9 cellular contexts compared by ENCODE assay signal in the genomic region with DNA sequence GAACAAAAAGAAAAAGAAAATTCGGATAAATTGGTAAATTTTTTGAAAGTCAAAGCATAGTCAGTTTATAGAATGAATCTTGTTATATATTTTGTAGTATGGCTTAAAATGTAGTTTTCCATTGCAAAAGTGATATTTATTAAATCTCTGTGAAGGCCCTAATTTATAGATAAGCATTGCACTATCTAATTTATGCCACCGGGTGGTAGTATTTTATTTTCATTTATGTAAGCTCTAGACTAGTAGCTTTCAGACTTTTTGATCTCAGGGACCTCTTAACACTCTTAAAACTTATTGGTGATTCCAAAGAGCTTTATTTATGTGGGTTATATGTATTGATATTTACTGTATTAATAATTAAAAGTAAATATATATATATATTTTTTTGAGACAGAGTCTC.
DNase-seq lines count a peak whose midpoint lies in the region; ATAC-seq, FAIRE-seq and TF ChIP-seq lines count a peak whose summit lies in the region.
"Had no signal": no experiment of that assay in that cellular context is flagged by ENCODE, and none has a peak within 500 bp of the region (broad histone marks: within the 10 kb centered on the region; RNA-seq: fewer than 3 reads in every experiment).

No MANE protein-coding gene starts in this region.

- DNase-seq in AG09319 (ENCODE audit: extremely low read depth, low read depth) (no peak), GM18507 (ENCODE audit: extremely low spot score, insufficient read length, low read depth) (no peak), SK-N-MC (ENCODE audit: low read depth, low spot score) (peak; percentile 6), hepatic stellate cell (ENCODE audit: low spot score) (peak; percentile 7)
- DNase-seq in activated CD4-positive, alpha-beta T cell treated with anti-CD3 and anti-CD28 coated beads for 4 hours: no peak
- DNase-seq in activated T-helper 1 cell treated with anti-CD3 and anti-CD28 coated beads, Interleukin-12 subunit alpha, Interleukin-12 subunit beta, Interleukin-2, Interleukin-4 antibody, amounts not matched to agents 30 ng/mL and 10 ng/mL and 1 ng/mL, durations not matched to agents 14 hours and 24 hours and 36 hours (ENCODE audit: low spot score): no peak

- H3K27me3 Mint-ChIP-seq in activated T-helper 1 cell treated with anti-CD3 and anti-CD28 coated beads, Interleukin-12 subunit alpha, Interleukin-12 subunit beta, Interleukin-2, Interleukin-4 antibody, amounts not matched to agents 30 ng/mL and 10 ng/mL and 1 ng/mL, durations not matched to agents 14 hours and 24 hours and 36 hours (ENCODE audit: insufficient read depth): no peaks in the 10 kb centered on the region

- TF ChIP-seq CTCF in AG09319 (IDR thresholded peaks at IDR 0.05; ENCODE audit: low read depth, low read length): peak; percentile 28

- no peaks in the 10 kb centered on the region for H3K36me3 ChIP-seq in SK-N-MC (ENCODE audit: insufficient read depth, low read length)

- H3K9me3 Mint-ChIP-seq in activated T-helper 1 cell treated with anti-CD3 and anti-CD28 coated beads, Interleukin-12 subunit alpha, Interleukin-12 subunit beta, Interleukin-2, Interleukin-4 antibody, amounts not matched to agents 30 ng/mL and 10 ng/mL and 1 ng/mL, durations not matched to agents 14 hours and 24 hours and 36 hours: no peaks in the 10 kb centered on the region
- H3K9me3 Mint-ChIP-seq: T-helper 1 cell treated with Interleukin-12 subunit alpha and Interleukin-12 subunit beta and Interleukin-4 antibody, amounts not matched to agents 30 μg/mL and 1 μg/mL, for 36 hours had no signal

- no peak overlapping the region for H3K4me3 ChIP-seq in SK-N-MC

- no peak overlapping the region for H3K27ac Mint-ChIP-seq in activated T-helper 1 cell treated with anti-CD3 and anti-CD28 coated beads, Interleukin-12 subunit alpha, Interleukin-12 subunit beta, Interleukin-2, Interleukin-4 antibody, amounts not matched to agents 30 ng/mL and 10 ng/mL and 1 ng/mL, durations not matched to agents 14 hours and 24 hours and 36 hours
- H3K27ac Mint-ChIP-seq: T-helper 1 cell treated with Interleukin-12 subunit alpha and Interleukin-12 subunit beta and Interleukin-4 antibody, amounts not matched to agents 30 μg/mL and 1 μg/mL, for 36 hours had no signal

- H3K9ac ChIP-seq in SK-N-MC (ENCODE audit: insufficient read length): no peak overlapping the region

- no peaks in the 10 kb centered on the region for H3K9me3 ChIP-seq in SK-N-MC (ENCODE audit: low read depth, low read length)

- no peak for ATAC-seq in HG03565 (IDR thresholded peaks at IDR 0.05; ENCODE audit: unreplicated experiment)
- no peak for ATAC-seq in HG03135 (IDR thresholded peaks at IDR 0.05; ENCODE audit: unreplicated experiment)

- intact Hi-C loops in activated T-helper 1 cell treated with anti-CD3 and anti-CD28 coated beads, Interleukin-12 subunit alpha, Interleukin-12 subunit beta, Interleukin-2, Interleukin-4 antibody, amounts not matched to agents 30 ng/mL and 10 ng/mL and 1 ng/mL, durations not matched to agents 14 hours and 24 hours and 36 hours (cut with micrococcal nuclease): no loop called here

- peaks cover 15% of the 10 kb centered on the region for H3K36me3 Mint-ChIP-seq in activated T-helper 1 cell treated with anti-CD3 and anti-CD28 coated beads, Interleukin-12 subunit alpha, Interleukin-12 subunit beta, Interleukin-2, Interleukin-4 antibody, amounts not matched to agents 30 ng/mL and 10 ng/mL and 1 ng/mL, durations not matched to agents 14 hours and 24 hours and 36 hours (ENCODE audit: low read depth)

- no peak overlapping the region for H3K4me3 Mint-ChIP-seq in activated T-helper 1 cell treated with anti-CD3 and anti-CD28 coated beads, Interleukin-12 subunit alpha, Interleukin-12 subunit beta, Interleukin-2, Interleukin-4 antibody, amounts not matched to agents 30 ng/mL and 10 ng/mL and 1 ng/mL, durations not matched to agents 14 hours and 24 hours and 36 hours
- H3K4me3 Mint-ChIP-seq: T-helper 1 cell treated with Interleukin-12 subunit alpha and Interleukin-12 subunit beta and Interleukin-4 antibody, amounts not matched to agents 30 μg/mL and 1 μg/mL, for 36 hours had no signal

- H3K4me1 Mint-ChIP-seq in activated T-helper 1 cell treated with anti-CD3 and anti-CD28 coated beads, Interleukin-12 subunit alpha, Interleukin-12 subunit beta, Interleukin-2, Interleukin-4 antibody, amounts not matched to agents 30 ng/mL and 10 ng/mL and 1 ng/mL, durations not matched to agents 14 hours and 24 hours and 36 hours (ENCODE audit: low read depth): peaks cover 16% of the 10 kb centered on the region

- FAIRE-seq in GM18507 (lab: Jason Lieb, UNC): peak; percentile 50

- H3K27ac ChIP-seq in SK-N-MC: no peak overlapping the region

Comparison
In these comparisons a context has a peak if more than half of its experiments do, and no peak if none do; other contexts are left out.
1. DNase-seq: peak in SK-N-MC (single experiment) and hepatic stellate cell (single experiment); none in AG09319 (single experiment), GM18507 (single experiment), activated CD4-positive, alpha-beta T cell treated with anti-CD3 and anti-CD28 coated beads for 4 hours (0 of 2) and activated T-helper 1 cell treated with anti-CD3 and anti-CD28 coated beads, Interleukin-12 subunit alpha, Interleukin-12 subunit beta, Interleukin-2, Interleukin-4 antibody, amounts not matched to agents 30 ng/mL and 10 ng/mL and 1 ng/mL, durations not matched to agents 14 hours and 24 hours and 36 hours (single experiment).